ENCODE assay signal across 1 cellular context in genomic region chr3:157594413-157594812, GRCh38.
TF ChIP-seq lines count a peak whose summit lies in the region.

No MANE protein-coding gene starts in this region.

TF ChIP-seq in WTC11, 78 proteins besides CTCF, POLR2A, EP300 and RAD21 (continued from another document):
- TF ChIP-seq PRDM15 (CRISPR knock-in tag; IDR thresholded peaks at IDR 0.05) = no peak
- no peak for TF ChIP-seq SMAD3 (CRISPR knock-in tag; IDR thresholded peaks at IDR 0.05; ENCODE audit: borderline replicate concordance)
- TF ChIP-seq, protein P1, sequence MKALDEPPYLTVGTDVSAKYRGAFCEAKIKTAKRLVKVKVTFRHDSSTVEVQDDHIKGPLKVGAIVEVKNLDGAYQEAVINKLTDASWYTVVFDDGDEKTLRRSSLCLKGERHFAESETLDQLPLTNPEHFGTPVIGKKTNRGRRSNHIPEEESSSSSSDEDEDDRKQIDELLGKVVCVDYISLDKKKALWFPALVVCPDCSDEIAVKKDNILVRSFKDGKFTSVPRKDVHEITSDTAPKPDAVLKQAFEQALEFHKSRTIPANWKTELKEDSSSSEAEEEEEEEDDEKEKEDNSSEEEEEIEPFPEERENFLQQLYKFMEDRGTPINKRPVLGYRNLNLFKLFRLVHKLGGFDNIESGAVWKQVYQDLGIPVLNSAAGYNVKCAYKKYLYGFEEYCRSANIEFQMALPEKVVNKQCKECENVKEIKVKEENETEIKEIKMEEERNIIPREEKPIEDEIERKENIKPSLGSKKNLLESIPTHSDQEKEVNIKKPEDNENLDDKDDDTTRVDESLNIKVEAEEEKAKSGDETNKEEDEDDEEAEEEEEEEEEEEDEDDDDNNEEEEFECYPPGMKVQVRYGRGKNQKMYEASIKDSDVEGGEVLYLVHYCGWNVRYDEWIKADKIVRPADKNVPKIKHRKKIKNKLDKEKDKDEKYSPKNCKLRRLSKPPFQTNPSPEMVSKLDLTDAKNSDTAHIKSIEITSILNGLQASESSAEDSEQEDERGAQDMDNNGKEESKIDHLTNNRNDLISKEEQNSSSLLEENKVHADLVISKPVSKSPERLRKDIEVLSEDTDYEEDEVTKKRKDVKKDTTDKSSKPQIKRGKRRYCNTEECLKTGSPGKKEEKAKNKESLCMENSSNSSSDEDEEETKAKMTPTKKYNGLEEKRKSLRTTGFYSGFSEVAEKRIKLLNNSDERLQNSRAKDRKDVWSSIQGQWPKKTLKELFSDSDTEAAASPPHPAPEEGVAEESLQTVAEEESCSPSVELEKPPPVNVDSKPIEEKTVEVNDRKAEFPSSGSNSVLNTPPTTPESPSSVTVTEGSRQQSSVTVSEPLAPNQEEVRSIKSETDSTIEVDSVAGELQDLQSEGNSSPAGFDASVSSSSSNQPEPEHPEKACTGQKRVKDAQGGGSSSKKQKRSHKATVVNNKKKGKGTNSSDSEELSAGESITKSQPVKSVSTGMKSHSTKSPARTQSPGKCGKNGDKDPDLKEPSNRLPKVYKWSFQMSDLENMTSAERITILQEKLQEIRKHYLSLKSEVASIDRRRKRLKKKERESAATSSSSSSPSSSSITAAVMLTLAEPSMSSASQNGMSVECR (CRISPR knock-in tag; IDR thresholded peaks at IDR 0.05; ENCODE audit: borderline replicate concordance) = no peak
- TF ChIP-seq, protein P2, sequence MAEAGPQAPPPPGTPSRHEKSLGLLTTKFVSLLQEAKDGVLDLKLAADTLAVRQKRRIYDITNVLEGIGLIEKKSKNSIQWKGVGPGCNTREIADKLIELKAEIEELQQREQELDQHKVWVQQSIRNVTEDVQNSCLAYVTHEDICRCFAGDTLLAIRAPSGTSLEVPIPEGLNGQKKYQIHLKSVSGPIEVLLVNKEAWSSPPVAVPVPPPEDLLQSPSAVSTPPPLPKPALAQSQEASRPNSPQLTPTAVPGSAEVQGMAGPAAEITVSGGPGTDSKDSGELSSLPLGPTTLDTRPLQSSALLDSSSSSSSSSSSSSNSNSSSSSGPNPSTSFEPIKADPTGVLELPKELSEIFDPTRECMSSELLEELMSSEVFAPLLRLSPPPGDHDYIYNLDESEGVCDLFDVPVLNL (CRISPR knock-in tag; IDR thresholded peaks at IDR 0.05; ENCODE audit: borderline replicate concordance, low read depth) = no peak
- TF ChIP-seq TEAD4 (CRISPR knock-in tag; IDR thresholded peaks at IDR 0.05) = no peak
- TF ChIP-seq IRF1 (CRISPR knock-in tag; IDR thresholded peaks at IDR 0.05) = no peak
- no peak for TF ChIP-seq ERG (CRISPR knock-in tag; IDR thresholded peaks at IDR 0.05)
TF ChIP-seq in WTC11: peak in this region for 0.
